1 cellular context compared by ENCODE assay signal in genomic region chr11:20003357-20003756, GRCh38.
A peak's percentile ranks its signal among the peaks of the same experiment; 100 is the strongest.
TF ChIP-seq lines count a peak whose summit lies in the region.

No MANE protein-coding gene starts in this region.

TF ChIP-seq in HepG2, 621 proteins besides CTCF, POLR2A, EP300 and RAD21:
- TF ChIP-seq GZF1 (CRISPR knock-in tag; IDR thresholded peaks at IDR 0.05) (no peak), ZNF768 (CRISPR knock-in tag; IDR thresholded peaks at IDR 0.05) (peak; percentile 38; the same call in 1 of the 2 replicates), MXD4 (CRISPR knock-in tag; IDR thresholded peaks at IDR 0.05) (no peak), KLF9 (CRISPR knock-in tag; IDR thresholded peaks at IDR 0.05; ENCODE audit: low read depth) (0 out of 2 replicates have a peak, but pooled peaks have one; percentile 6), GATAD1 (CRISPR knock-in tag; IDR thresholded peaks at IDR 0.05) (no peak), ZNF232 (CRISPR knock-in tag; IDR thresholded peaks at IDR 0.05; ENCODE audit: borderline replicate concordance) (0 out of 2 replicates have a peak, but pooled peaks have one; percentile 8), ZNF883 (CRISPR knock-in tag; IDR thresholded peaks at IDR 0.05; ENCODE audit: not compliant biosample characterization) (peak; percentile 29), DNMT1 (CRISPR knock-in tag; IDR thresholded peaks at IDR 0.05) (no peak), CREM (IDR thresholded peaks at IDR 0.05) (no peak), CREM (CRISPR knock-in tag; IDR thresholded peaks at IDR 0.05) (no peak), SCMH1 (CRISPR knock-in tag; IDR thresholded peaks at IDR 0.05; ENCODE audit: borderline replicate concordance) (no peak), ZNF543 (CRISPR knock-in tag; IDR thresholded peaks at IDR 0.05) (0 out of 2 replicates have a peak, but pooled peaks have one; percentile 3), HOXD1 (CRISPR knock-in tag; IDR thresholded peaks at IDR 0.05) (no peak), ZNF143 (CRISPR knock-in tag; IDR thresholded peaks at IDR 0.05) (no peak), ZNF772 (CRISPR knock-in tag; IDR thresholded peaks at IDR 0.05) (no peak), ZFP1 (CRISPR knock-in tag; IDR thresholded peaks at IDR 0.05) (0 out of 2 replicates have a peak, but pooled peaks have one; percentile 1)
